ENCODE assay signal across 15 cellular contexts in the genomic region with DNA sequence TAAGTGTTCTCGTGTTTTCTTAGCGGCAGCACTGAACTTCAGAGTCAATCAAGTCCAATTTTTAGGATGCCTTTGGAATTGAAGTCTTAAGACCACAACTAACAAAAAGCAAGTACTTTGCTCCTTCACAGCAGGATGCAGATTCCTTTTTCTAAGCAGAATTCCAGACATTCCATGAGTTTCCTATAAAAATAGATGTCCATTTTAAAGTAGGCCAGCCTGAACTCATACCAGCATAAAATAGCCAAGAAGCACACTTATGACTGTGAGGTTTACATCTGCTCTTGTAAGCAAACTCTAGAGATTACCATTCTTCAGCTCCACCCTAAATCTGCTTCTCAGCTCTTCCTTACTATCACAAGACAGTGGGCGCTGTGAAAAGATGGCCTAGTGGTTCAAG.
A peak's percentile ranks its signal among the peaks of the same experiment; 100 is the strongest.
DNase-seq lines count a peak whose midpoint lies in the region; ATAC-seq and TF ChIP-seq lines count a peak whose summit lies in the region.
"Had no signal": no experiment of that assay in that cellular context is flagged by ENCODE, and none has a peak within 500 bp of the region (broad histone marks: within the 10 kb centered on the region; RNA-seq: fewer than 3 reads in every experiment).

No MANE protein-coding gene starts in this region.

- no peak overlapping the region for H3K4me2 ChIP-seq in mesenchymal stem cell (ENCODE audit: low read length, poor library complexity, severe bottlenecking)
- H3K4me2 ChIP-seq: BLaER1 had no signal

- no peak for ATAC-seq in stimulated activated naive CD8-positive, alpha-beta T cell treated with anti-CD3 and anti-CD28 coated beads, Interleukin-15, Interleukin-2, amounts not matched to agents 100 U/mL and 50 U/mL, for 24 hours
- ATAC-seq in HG03095 (IDR thresholded peaks at IDR 0.05; ENCODE audit: unreplicated experiment) (no peak), GM18505 (IDR thresholded peaks at IDR 0.05; ENCODE audit: unreplicated experiment) (no peak)

- TF ChIP-seq CTCF in AG04449 (IDR thresholded peaks at IDR 0.05; ENCODE audit: insufficient read depth, low read length, missing control alignments): no peak

- H2AK5ac ChIP-seq in mesenchymal stem cell (ENCODE audit: low read length, severe bottlenecking): no peak overlapping the region

- no peak overlapping the region for H3K4ac ChIP-seq in mesenchymal stem cell (ENCODE audit: low read depth in 1 of 2, low read length in 2 of 2)

- H3K79me1 ChIP-seq in mesenchymal stem cell (replicated peaks; ENCODE audit: low read length, poor library complexity, severe bottlenecking): no peaks in the 10 kb centered on the region

- DNase-seq in AG04449 (ENCODE audit: low read depth, low spot score) (peak; percentile 64), dermis blood vessel endothelial cell (peak; percentile 39), mesenchymal stem cell (peak; percentile 43), NCI-H510A (lab: John Stamatoyannopoulos, UW) (no peak)
- DNase-seq in stimulated activated naive CD8-positive, alpha-beta T cell treated with anti-CD3 and anti-CD28 coated beads, Interleukin-15, Interleukin-2, amounts not matched to agents 100 U/mL and 50 U/mL, for 24 hours: no peak
- DNase-seq: activated CD4-positive, alpha-beta T cell treated with anti-CD3 and anti-CD28 coated beads, Interleukin-2, amount 50 U/mL, for 1 hour; activated gamma-delta T cell treated with Interleukin-2 at 50 U/mL for 16 hours; dorsolateral prefrontal cortex; hippocampal formation; NCI-H1436 had no signal

- H2BK120ac ChIP-seq in mesenchymal stem cell (ENCODE audit: low read depth, low read length): no peak overlapping the region

- 65% methylated on average over 3 of the region's 3 CpGs for WGBS in mesenchymal stem cell

- no peak overlapping the region for H2BK12ac ChIP-seq in mesenchymal stem cell (ENCODE audit: low read length in 2 of 2)

- peak; percentile 61; the same call in 1 of the 2 replicates for TF ChIP-seq EP300 in Ishikawa (IDR thresholded peaks at IDR 0.05; ENCODE audit: borderline replicate concordance)

- no peak overlapping the region for H2BK15ac ChIP-seq in mesenchymal stem cell (ENCODE audit: low read depth, poor library complexity, severe bottlenecking)

- no peaks in the 10 kb centered on the region for H3K9me3 ChIP-seq in mesenchymal stem cell (ENCODE audit: control insufficient read depth, low read length)
- H3K9me3 ChIP-seq: BLaER1, tibial nerve had no signal

- H3K4me1 ChIP-seq in mesenchymal stem cell (ENCODE audit: control insufficient read depth, insufficient read depth, low read depth, low read length): peaks cover 6% of the 10 kb centered on the region
- H3K4me1 ChIP-seq: BLaER1 had no signal

- no peaks in the 10 kb centered on the region for H3K36me3 ChIP-seq in mesenchymal stem cell (ENCODE audit: control insufficient read depth in 1 of 2, insufficient read depth in 2 of 2, low read depth in 1 of 2, low read length in 2 of 2)
- H3K36me3 ChIP-seq: BLaER1, tibial nerve had no signal

- H3K27ac ChIP-seq in mesenchymal stem cell (ENCODE audit: low read length, poor library complexity, severe bottlenecking): peak overlapping the region; percentile 98
- H3K27ac ChIP-seq: BLaER1 had no signal

- H3K18ac ChIP-seq in mesenchymal stem cell (ENCODE audit: low read depth in 1 of 2, low read length in 2 of 2): peak overlapping the region in 1 of 2 experiments; percentile 59

- no peak overlapping the region for H3K9ac ChIP-seq in mesenchymal stem cell (ENCODE audit: low read length)
- H3K9ac ChIP-seq: BLaER1 had no signal

- H2AFZ ChIP-seq in mesenchymal stem cell (ENCODE audit: low read depth, low read length): no peak overlapping the region

- H2BK5ac ChIP-seq in mesenchymal stem cell (ENCODE audit: low read depth, low read length, poor library complexity, severe bottlenecking): no peak overlapping the region

- H3K27me3 ChIP-seq in mesenchymal stem cell (ENCODE audit: control insufficient read depth in 1 of 2, insufficient read depth in 1 of 2, low read length in 2 of 2): no peaks in the 10 kb centered on the region
- H3K27me3 ChIP-seq: BLaER1, tibial nerve had no signal

- CTCF ChIA-PET in AG04449 (lab: Yijun Ruan, JAX): interaction anchor here (0.9 to 1.4 kb wide), 4 partner anchors 9 to 91 kb away, joined by 3 to 7 read pairs (median 6); no protein-coding TSS in a partner anchor

- H3K14ac ChIP-seq in mesenchymal stem cell (ENCODE audit: low read length in 2 of 2): no peak overlapping the region

- H3K4me3 ChIP-seq in AG04449 (ENCODE audit: low read depth, low read length): no peak overlapping the region
- no peak overlapping the region for H3K4me3 ChIP-seq in mesenchymal stem cell (ENCODE audit: insufficient read depth in 1 of 2, low read depth in 1 of 2, low read length in 2 of 2)
- H3K4me3 ChIP-seq: BLaER1, dorsolateral prefrontal cortex, tibial nerve had no signal

- no peak overlapping the region for H4K8ac ChIP-seq in mesenchymal stem cell (ENCODE audit: low read length)

- H4K91ac ChIP-seq in mesenchymal stem cell (ENCODE audit: low read length): no peak overlapping the region

- TF ChIP-seq RAD21 in Ishikawa (IDR thresholded peaks at IDR 0.05; ENCODE audit: low read depth): no peak

- H3K23ac ChIP-seq in mesenchymal stem cell (ENCODE audit: low read length in 2 of 2): no peak overlapping the region

- TF ChIP-seq POLR2A in GM18505 (IDR thresholded peaks at IDR 0.05; ENCODE audit: borderline replicate concordance, extremely low read depth, insufficient read depth, insufficient read length): no peak

- POLR2A ChIA-PET in AG04449 (lab: Yijun Ruan, JAX): interaction anchor here (0.5 to 1.6 kb wide), 3 partner anchors 9 to 86 kb away, joined by 3 to 4 read pairs (median 3); partner anchors contain the start of gene THBS1

TF ChIP-seq in Ishikawa, 13 proteins besides CTCF, POLR2A, EP300 and RAD21:
- TF ChIP-seq, protein P1, sequence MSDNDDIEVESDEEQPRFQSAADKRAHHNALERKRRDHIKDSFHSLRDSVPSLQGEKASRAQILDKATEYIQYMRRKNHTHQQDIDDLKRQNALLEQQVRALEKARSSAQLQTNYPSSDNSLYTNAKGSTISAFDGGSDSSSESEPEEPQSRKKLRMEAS (IDR thresholded peaks at IDR 0.05): peak; percentile 19; the same call in 1 of the 2 replicates
- TF ChIP-seq TEAD4 (IDR thresholded peaks at IDR 0.05): peak; percentile 93
- TF ChIP-seq EGR1 (IDR thresholded peaks at IDR 0.05): no peak
- TF ChIP-seq USF1 (IDR thresholded peaks at IDR 0.05): no peak
- TF ChIP-seq CREB1 (IDR thresholded peaks at IDR 0.05; ENCODE audit: low read depth): no peak
- TF ChIP-seq ZBTB7A (IDR thresholded peaks at IDR 0.05; ENCODE audit: low read depth): no peak
- TF ChIP-seq, protein P2, sequence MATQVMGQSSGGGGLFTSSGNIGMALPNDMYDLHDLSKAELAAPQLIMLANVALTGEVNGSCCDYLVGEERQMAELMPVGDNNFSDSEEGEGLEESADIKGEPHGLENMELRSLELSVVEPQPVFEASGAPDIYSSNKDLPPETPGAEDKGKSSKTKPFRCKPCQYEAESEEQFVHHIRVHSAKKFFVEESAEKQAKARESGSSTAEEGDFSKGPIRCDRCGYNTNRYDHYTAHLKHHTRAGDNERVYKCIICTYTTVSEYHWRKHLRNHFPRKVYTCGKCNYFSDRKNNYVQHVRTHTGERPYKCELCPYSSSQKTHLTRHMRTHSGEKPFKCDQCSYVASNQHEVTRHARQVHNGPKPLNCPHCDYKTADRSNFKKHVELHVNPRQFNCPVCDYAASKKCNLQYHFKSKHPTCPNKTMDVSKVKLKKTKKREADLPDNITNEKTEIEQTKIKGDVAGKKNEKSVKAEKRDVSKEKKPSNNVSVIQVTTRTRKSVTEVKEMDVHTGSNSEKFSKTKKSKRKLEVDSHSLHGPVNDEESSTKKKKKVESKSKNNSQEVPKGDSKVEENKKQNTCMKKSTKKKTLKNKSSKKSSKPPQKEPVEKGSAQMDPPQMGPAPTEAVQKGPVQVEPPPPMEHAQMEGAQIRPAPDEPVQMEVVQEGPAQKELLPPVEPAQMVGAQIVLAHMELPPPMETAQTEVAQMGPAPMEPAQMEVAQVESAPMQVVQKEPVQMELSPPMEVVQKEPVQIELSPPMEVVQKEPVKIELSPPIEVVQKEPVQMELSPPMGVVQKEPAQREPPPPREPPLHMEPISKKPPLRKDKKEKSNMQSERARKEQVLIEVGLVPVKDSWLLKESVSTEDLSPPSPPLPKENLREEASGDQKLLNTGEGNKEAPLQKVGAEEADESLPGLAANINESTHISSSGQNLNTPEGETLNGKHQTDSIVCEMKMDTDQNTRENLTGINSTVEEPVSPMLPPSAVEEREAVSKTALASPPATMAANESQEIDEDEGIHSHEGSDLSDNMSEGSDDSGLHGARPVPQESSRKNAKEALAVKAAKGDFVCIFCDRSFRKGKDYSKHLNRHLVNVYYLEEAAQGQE (IDR thresholded peaks at IDR 0.05; ENCODE audit: low read depth): no peak
- TF ChIP-seq CEBPB (IDR thresholded peaks at IDR 0.05): no peak
- no peak for TF ChIP-seq TCF12 (IDR thresholded peaks at IDR 0.05; ENCODE audit: low read depth)
- no peak for TF ChIP-seq FOXM1 (IDR thresholded peaks at IDR 0.05; ENCODE audit: borderline replicate concordance, low read depth)
- TF ChIP-seq TAF1 (IDR thresholded peaks at IDR 0.05; ENCODE audit: low read depth): no peak
- TF ChIP-seq YY1 (IDR thresholded peaks at IDR 0.05; ENCODE audit: low read depth): 0 out of 2 replicates have a peak, but pooled peaks have one; percentile 25
- 0 out of 2 replicates have a peak, but pooled peaks have one; percentile 11 for TF ChIP-seq NFIC (IDR thresholded peaks at IDR 0.05)

Comparison
In these comparisons a context has a peak if more than half of its experiments do, and no peak if none do; other contexts are left out.
1. DNase-seq: peak in AG04449 (single experiment), dermis blood vessel endothelial cell (single experiment) and mesenchymal stem cell (single experiment); none in stimulated activated naive CD8-positive, alpha-beta T cell treated with anti-CD3 and anti-CD28 coated beads, Interleukin-15, Interleukin-2, amounts not matched to agents 100 U/mL and 50 U/mL, for 24 hours (single experiment) and NCI-H510A (single experiment).